ENCODE assay signal across 16 cellular contexts in genomic region chr10:71750986-71751385, GRCh38. TPM values are rescaled to one million over a fixed set of nuclear protein-coding genes. Genes with fewer than 3 reads are reported as not detected.
A peak's percentile ranks its signal among the peaks of the same experiment; 100 is the strongest.
DNase-seq lines count a peak whose midpoint lies in the region; ATAC-seq and TF ChIP-seq lines count a peak whose summit lies in the region.
"Had no signal": no experiment of that assay in that cellular context is flagged by ENCODE, and none has a peak within 500 bp of the region (broad histone marks: within the 10 kb centered on the region; RNA-seq: fewer than 3 reads in every experiment).

No MANE protein-coding gene starts in this region.

- peaks cover 0 to 61% (median 51%) of the 10 kb centered on the region in 9 donors for H3K36me3 ChIP-seq in heart left ventricle
- H3K36me3 ChIP-seq in heart right ventricle, result peaks cover 0 to 63% (median 44%) of the 10 kb centered on the region in 9 donors
- peaks cover 3 to 60% (median 16%) of the 10 kb centered on the region in 4 donors for H3K36me3 ChIP-seq in upper lobe of left lung

- H3K27ac ChIP-seq in heart left ventricle (peak overlapping the region in 9 of 12 donors; percentile 2 to 96 (median 30)), heart right ventricle (peak overlapping the region in 5 of 10 donors; percentile 86 to 95 (median 89)), upper lobe of left lung (peak overlapping the region; percentile 83 to 87 (median 84))
- H3K27ac ChIP-seq: thoracic aorta had no signal

- no peak for TF ChIP-seq CTCF in heart left ventricle (IDR thresholded peaks at IDR 0.05)
- TF ChIP-seq CTCF in heart right ventricle (IDR thresholded peaks at IDR 0.05), result no peak
- no peak for TF ChIP-seq CTCF in upper lobe of left lung (IDR thresholded peaks at IDR 0.05)

- H3K4me1 Mint-ChIP-seq in memory B cell, result peaks cover 78% of the 10 kb centered on the region

- peak overlapping the region; percentile 90 to 99 for H3K27ac Mint-ChIP-seq in activated naive CD4-positive, alpha-beta T cell treated with anti-CD3 and anti-CD28 coated beads, Interleukin-2, amount 50 U/mL, for 72 hours
- H3K27ac Mint-ChIP-seq in memory B cell, result peak overlapping the region; percentile 85

- H3K4me3 ChIP-seq in heart left ventricle (no peak overlapping the region), heart right ventricle (no peak overlapping the region), upper lobe of left lung (no peak overlapping the region)
- H3K4me3 ChIP-seq: thoracic aorta had no signal

- ATAC-seq in heart left ventricle (no peak), heart right ventricle (no peak), memory B cell (ENCODE audit: low read depth) (no peak), upper lobe of left lung (ENCODE audit: low FRiP score in 2 of 2) (no peak), GM18861 (IDR thresholded peaks at IDR 0.05; ENCODE audit: unreplicated experiment) (no peak)
- no peak for ATAC-seq in activated naive CD4-positive, alpha-beta T cell treated with anti-CD3 and anti-CD28 coated beads, Interleukin-2, amount 50 U/mL, for 72 hours

- H3K27me3 ChIP-seq in heart left ventricle, result no peaks in the 10 kb centered on the region
- H3K27me3 ChIP-seq in heart right ventricle, result no peaks in the 10 kb centered on the region
- no peaks in the 10 kb centered on the region for H3K27me3 ChIP-seq in upper lobe of left lung

- H3K9me3 Mint-ChIP-seq in activated naive CD4-positive, alpha-beta T cell treated with anti-CD3 and anti-CD28 coated beads, Interleukin-2, amount 50 U/mL, for 72 hours, result no peaks in the 10 kb centered on the region
- peaks cover 2% of the 10 kb centered on the region for H3K9me3 Mint-ChIP-seq in memory B cell

- peaks cover 18 to 46% of the 10 kb centered on the region in 2 donors for H3K36me3 Mint-ChIP-seq in activated naive CD4-positive, alpha-beta T cell treated with anti-CD3 and anti-CD28 coated beads, Interleukin-2, amount 50 U/mL, for 72 hours
- peaks cover 10% of the 10 kb centered on the region for H3K36me3 Mint-ChIP-seq in memory B cell

- DNase-seq in heart left ventricle, result peak in 2 of 5 donors; percentile 17 to 51
- no peak for DNase-seq in heart right ventricle
- DNase-seq in activated naive CD4-positive, alpha-beta T cell treated with anti-CD3 and anti-CD28 coated beads, Interleukin-2, amount 50 U/mL, for 72 hours (ENCODE audit: low spot score in 2 of 2), result no peak
- DNase-seq in memory B cell (ENCODE audit: low spot score in 2 of 2), result no peak
- DNase-seq in upper lobe of left lung, result no peak
- no peak for DNase-seq in stimulated activated CD4-positive, alpha-beta T cell treated with anti-CD3 and anti-CD28 coated beads, Interleukin-12 subunit alpha, Interleukin-12 subunit beta, amount 100 ng/mL, for 4 hours
- no peak for DNase-seq in mucosa of gallbladder (ENCODE audit: low spot score)
- DNase-seq: activated CD8-positive, alpha-beta memory T cell treated with anti-CD3 and anti-CD28 coated beads for 24 hours; amygdala; DMS79 treated with DMSO at 0.1 percent for 48 hours; mesendoderm; NCI-H1694; NCI-H526 treated with DMSO at 0.1 percent for 48 hours had no signal

- H3K9me3 ChIP-seq in heart left ventricle (no peaks in the 10 kb centered on the region), heart right ventricle (no peaks in the 10 kb centered on the region), upper lobe of left lung (no peaks in the 10 kb centered on the region)
- H3K9me3 ChIP-seq: thoracic aorta had no signal

- H3K27me3 Mint-ChIP-seq in memory B cell, result no peaks in the 10 kb centered on the region

- peak overlapping the region; percentile 32 for H3K4me3 Mint-ChIP-seq in memory B cell

- no peak for TF ChIP-seq EP300 in upper lobe of left lung (IDR thresholded peaks at IDR 0.05)

- H3K4me1 ChIP-seq in heart left ventricle, result peaks cover 35 to 99% (median 61%) of the 10 kb centered on the region in 12 donors
- H3K4me1 ChIP-seq in heart right ventricle, result peaks cover 38 to 100% (median 75%) of the 10 kb centered on the region in 9 donors
- H3K4me1 ChIP-seq in upper lobe of left lung, result peaks cover 79 to 94% (median 86%) of the 10 kb centered on the region in 4 donors

- intact Hi-C loops in heart left ventricle (cut with DNase I), result loop anchor here in 2 of 10 donors (1.0 kb wide), 2 partner anchors 12 to 15 kb away; no protein-coding TSS in a partner anchor
- intact Hi-C loops in heart right ventricle (cut with DNase I), result no loop called here

- TF ChIP-seq POLR2A in heart left ventricle (IDR thresholded peaks at IDR 0.05) (no peak), upper lobe of left lung (IDR thresholded peaks at IDR 0.05) (no peak)

- WGBS in heart left ventricle, 4 donors, result 86 to 93% (median 92%) methylated on average over 4 to 5 of the region's 5 CpGs
- 88 to 91% methylated on average over 5 of the region's 5 CpGs for WGBS in heart right ventricle, 2 donors
- WGBS in upper lobe of left lung, 2 donors, result 46 to 71% methylated on average over 4 of the region's 5 CpGs

RNA-seq across cellular contexts. Expression of gene VSIR, which starts 22.3 kb away (rescaled TPM):
- total RNA-seq in heart left ventricle, result 100 to 1,000 TPM in 1 of 9 donors, 10 to 100 TPM in 8; 32.6 to 103 (median 83.2) TPM
- 100 to 1,000 TPM in 1 of 2 donors, 10 to 100 TPM in 1; 56.7 to 181 TPM for polyA plus RNA-seq in heart left ventricle
- 100 to 1,000 TPM in 1 of 10 donors, 10 to 100 TPM in 9; 36.6 to 112 (median 69.0) TPM for total RNA-seq in heart right ventricle
- polyA plus RNA-seq in heart right ventricle, result 100 to 1,000 TPM in 1 of 2 donors, 10 to 100 TPM in 1; 47.0 to 102 TPM
- total RNA-seq in activated naive CD4-positive, alpha-beta T cell treated with anti-CD3 and anti-CD28 coated beads, Interleukin-2, amount 50 U/mL, for 72 hours, result 100 to 1,000 TPM in 1 of 2 donors, 10 to 100 TPM in 1; 54.5 to 126 TPM
- 100 to 1,000 TPM in 2 of 6 donors, 10 to 100 TPM in 4; 51.7 to 167 (median 92.5) TPM for total RNA-seq in upper lobe of left lung
- 83.9 TPM for total RNA-seq in mucosa of gallbladder

RNA-seq across cellular contexts. Expression of gene C10orf105, which starts 31.4 kb away (rescaled TPM):
- under 1 TPM in 3 of 9 donors, not detected in 6; 0.05 to 0.57 (median 0.13) TPM for total RNA-seq in heart left ventricle
- under 1 TPM; 0.03 to 0.08 TPM for polyA plus RNA-seq in heart left ventricle
- total RNA-seq in heart right ventricle, result under 1 TPM in 5 of 10 donors, not detected in 5; 0.05 to 0.16 (median 0.07) TPM
- under 1 TPM; 0.03 to 0.15 TPM for polyA plus RNA-seq in heart right ventricle
- total RNA-seq in activated naive CD4-positive, alpha-beta T cell treated with anti-CD3 and anti-CD28 coated beads, Interleukin-2, amount 50 U/mL, for 72 hours, result under 1 TPM; 0.45 to 0.68 TPM
- 1 to 10 TPM in 1 of 6 donors, under 1 TPM in 4, not detected in 1; 0.15 to 1.0 (median 0.44) TPM for total RNA-seq in upper lobe of left lung
- total RNA-seq in mucosa of gallbladder, result 0.06 TPM
- total RNA-seq: osteocyte had no signal
